Comparison of ENCODE assay signal across 26 cellular contexts in genomic region chr18:79975985-79976680, GRCh38. TPM values are rescaled to one million over a fixed set of nuclear protein-coding genes. Genes with fewer than 3 reads are reported as not detected.
DNase-seq lines count a peak whose midpoint lies in the region; ATAC-seq and TF ChIP-seq lines count a peak whose summit lies in the region.
"Had no signal": no experiment of that assay in that cellular context is flagged by ENCODE, and none has a peak within 500 bp of the region (broad histone marks: within the 10 kb centered on the region; RNA-seq: fewer than 3 reads in every experiment).

No MANE protein-coding gene starts in this region.

- no peak for TF ChIP-seq EP300 in suprapubic skin (IDR thresholded peaks at IDR 0.05)

- H3K4me3 Mint-ChIP-seq in MCF 10A (ENCODE audit: unreplicated experiment): no peak overlapping the region
- H3K4me3 Mint-ChIP-seq: neural progenitor cell had no signal

- H3K9me3 ChIP-seq in mammary epithelial cell (replicated peaks; ENCODE audit: insufficient read depth, low read length) (no peaks in the 10 kb centered on the region), liver (ENCODE audit: control insufficient read depth in 4 of 4, low read length in 3 of 4) (no peaks in the 10 kb centered on the region), suprapubic skin (no peaks in the 10 kb centered on the region)
- H3K9me3 ChIP-seq: uterus had no signal

- H3K27me3 ChIP-seq in mammary epithelial cell (ENCODE audit: insufficient read depth, low read length) (no peaks in the 10 kb centered on the region), liver (ENCODE audit: control insufficient read depth in 4 of 4, insufficient read depth in 4 of 4, low read length in 3 of 4) (no peaks in the 10 kb centered on the region), suprapubic skin (no peaks in the 10 kb centered on the region)
- H3K27me3 ChIP-seq: neural progenitor cell, uterus had no signal

- peaks cover 17% of the 10 kb centered on the region for H3K4me1 Mint-ChIP-seq in MCF 10A (ENCODE audit: insufficient read depth, unreplicated experiment)
- H3K4me1 Mint-ChIP-seq: neural progenitor cell had no signal

- no peaks in the 10 kb centered on the region for H3K27me3 Mint-ChIP-seq in MCF 10A (ENCODE audit: insufficient read depth, unreplicated experiment)

- H3K4me3 ChIP-seq in mammary epithelial cell (replicated peaks in 1 of 3; ENCODE audit: insufficient read depth in 1 of 3, low read depth in 2 of 3, low read length in 3 of 3) (no peak overlapping the region), epithelial cell of esophagus (ENCODE audit: low read length) (no peak overlapping the region), liver (ENCODE audit: low read depth in 1 of 3, low read length in 3 of 3) (no peak overlapping the region), suprapubic skin (no peak overlapping the region)
- H3K4me3 ChIP-seq: neural progenitor cell, uterus had no signal

- CTCF ChIA-PET in MCF 10A (lab: Yijun Ruan, JAX) (interaction anchor here (0.7 to 1.0 kb wide), 4 partner anchors 10 to 284 kb away, joined by 3 read pairs; no protein-coding TSS in a partner anchor), mammary epithelial cell (lab: Charles Lee; ENCODE audit: low non-redundant PET) (no interaction called here), GM10248 (lab: Yijun Ruan, JAX) (interaction anchor here (1.5 kb wide), 1 partner anchor 10 kb away, joined by 5 read pairs; no protein-coding TSS in a partner anchor)

- H3K4me2 ChIP-seq in mammary epithelial cell (ENCODE audit: insufficient read depth, low read depth, low read length): no peak overlapping the region
- H3K4me2 ChIP-seq: neural progenitor cell had no signal

- H3K4me1 ChIP-seq in mammary epithelial cell (ENCODE audit: insufficient read depth, low read length): no peaks in the 10 kb centered on the region
- peaks cover 1 to 16% (median 10%) of the 10 kb centered on the region in 4 donors for H3K4me1 ChIP-seq in liver (ENCODE audit: control insufficient read depth in 4 of 4, insufficient read depth in 4 of 4, low read length in 3 of 4)
- peaks cover 18% of the 10 kb centered on the region for H3K4me1 ChIP-seq in suprapubic skin
- H3K4me1 ChIP-seq: neural progenitor cell, uterus had no signal

- in situ Hi-C loops in mammary epithelial cell (cut with MboI; ENCODE audit: low sequenced_read_pairs in 2 of 2): no loop called here

- H3K9me3 Mint-ChIP-seq in MCF 10A (ENCODE audit: unreplicated experiment): no peaks in the 10 kb centered on the region
- H3K9me3 Mint-ChIP-seq: neural progenitor cell had no signal

- no peak overlapping the region for H2AFZ ChIP-seq in mammary epithelial cell (ENCODE audit: low read depth, low read length)
- H2AFZ ChIP-seq: neural progenitor cell had no signal

- peaks cover 46% of the 10 kb centered on the region for H3K36me3 Mint-ChIP-seq in MCF 10A (ENCODE audit: insufficient read depth, unreplicated experiment)

- H3K9ac ChIP-seq in mammary epithelial cell (ENCODE audit: insufficient read depth, low read length) (no peak overlapping the region), liver (ENCODE audit: low read depth in 1 of 2, low read length in 2 of 2) (no peak overlapping the region)
- H3K9ac ChIP-seq: neural progenitor cell had no signal

- TF ChIP-seq CTCF in MCF 10A (IDR thresholded peaks at IDR 0.05; ENCODE audit: unreplicated experiment): no peak
- TF ChIP-seq CTCF in mammary epithelial cell (conservative IDR thresholded peaks at IDR 0.05 in 1 of 2, IDR thresholded peaks at IDR 0.05 in 1 of 2; ENCODE audit: extremely low read depth in 1 of 2, insufficient read depth in 1 of 2, low read depth in 1 of 2, low read length in 2 of 2): no peak
- no peak for TF ChIP-seq CTCF in epithelial cell of esophagus (IDR thresholded peaks at IDR 0.05; ENCODE audit: insufficient read depth, low read depth, low read length, missing control alignments)
- TF ChIP-seq CTCF in liver (IDR thresholded peaks at IDR 0.05; ENCODE audit: low read depth, low read length, missing input control): no peak
- no peak for TF ChIP-seq CTCF in suprapubic skin (IDR thresholded peaks at IDR 0.05)
- TF ChIP-seq CTCF in GM10248 (IDR thresholded peaks at IDR 0.05; ENCODE audit: control extremely low read depth, extremely low read depth, low read depth, missing control alignments): no peak

- POLR2A ChIA-PET in MCF 10A (lab: Yijun Ruan, JAX): interaction anchor here (0.6 to 2.8 kb wide), 7 partner anchors 12 to 150 kb away, joined by 3 to 27 read pairs (median 4); partner anchors contain the start of genes SLC66A2 and TXNL4A
- POLR2A ChIA-PET in GM10248 (lab: Yijun Ruan, JAX): no interaction called here

- dilution Hi-C loops in mammary epithelial cell (cut with HindIII; ENCODE audit: low sequenced_read_pairs): loop anchor here (5.0 kb wide), 1 partner anchor 49 kb away; no protein-coding TSS in a partner anchor

- TF ChIP-seq RAD21 in liver (IDR thresholded peaks at IDR 0.05): peak in 1 of 2 donors; percentile 19

- peak; percentile 65 for DNase-seq in MCF 10A (ENCODE audit: unreplicated experiment)
- DNase-seq in mammary epithelial cell: no peak
- DNase-seq in epithelial cell of esophagus (ENCODE audit: low read depth): peak; percentile 55
- no peak for DNase-seq in suprapubic skin (ENCODE audit: low spot score in 2 of 2)
- no peak for DNase-seq in sciatic nerve (ENCODE audit: low spot score)
- no peak for DNase-seq in DMS53 treated with DMSO at 0.1 percent for 48 hours (lab: John Stamatoyannopoulos, UW; ENCODE audit: unreplicated experiment)
- DNase-seq in GM10248 (ENCODE audit: extremely low spot score): no peak
- DNase-seq: ACHN; activated CD4-positive, CD25-positive, alpha-beta regulatory T cell treated with anti-CD3 and anti-CD28 coated beads, Interleukin-2, amount 50 U/mL, for 72 hours; activated CD8-positive, alpha-beta memory T cell treated with anti-CD3 and anti-CD28 coated beads, Interleukin-2, amount 50 U/mL, for 4 hours; activated effector memory CD4-positive, alpha-beta T cell treated with anti-CD3 and anti-CD28 coated beads, Interleukin-2, amount 50 U/mL, for 16 hours; amniotic stem cell; dermis blood vessel endothelial cell; DMS 273 treated with DMSO at 0.1 percent for 48 hours; foreskin melanocyte; GDM1; IMR-90; kidney glomerular epithelial cell; NCI-H2107; NCI-H510A treated with DMSO at 0.1 percent for 48 hours; T1000; uterus had no signal

- peaks cover 95% of the 10 kb centered on the region for H3K79me2 ChIP-seq in mammary epithelial cell (ENCODE audit: insufficient read depth, low read length)

- no TSS peak for BruUV-seq in MCF 10A (replicated peaks; lab: Mats Ljungman, UMichigan)
- BruUV-seq in mammary epithelial cell (replicated peaks; lab: Mats Ljungman, UMichigan): no TSS peak

- no peak for ATAC-seq in sciatic nerve

- intact Hi-C loops in MCF 10A (cut with micrococcal nuclease): no loop called here
- intact Hi-C loops in mammary epithelial cell (cut with micrococcal nuclease): no loop called here
- intact Hi-C loops in sciatic nerve (cut with DNase I): no loop called here

- H3K27ac ChIP-seq in mammary epithelial cell (ENCODE audit: insufficient read depth, low read depth, low read length): no peak overlapping the region
- no peak overlapping the region for H3K27ac ChIP-seq in liver (ENCODE audit: low read depth in 1 of 2, low read length in 2 of 2)
- H3K27ac ChIP-seq in suprapubic skin: no peak overlapping the region
- H3K27ac ChIP-seq: C4-2B, HL-60, neural progenitor cell, uterus had no signal

- no peak for TF ChIP-seq POLR2A in suprapubic skin (IDR thresholded peaks at IDR 0.05)

- peaks cover 3% of the 10 kb centered on the region for H4K20me1 ChIP-seq in mammary epithelial cell (ENCODE audit: insufficient read depth, low read length)

- H3K27ac Mint-ChIP-seq in MCF 10A (ENCODE audit: low read depth, unreplicated experiment): no peak overlapping the region
- H3K27ac Mint-ChIP-seq: neural progenitor cell had no signal

- 67% methylated on average over 13 of the region's 14 CpGs for WGBS in mammary epithelial cell (ENCODE audit: low coverage, missing lambda C conversion rate)
- 56% methylated on average over 14 of the region's 14 CpGs for WGBS in liver
- WGBS in suprapubic skin: 54% methylated on average over 13 of the region's 14 CpGs

- H3K36me3 ChIP-seq in mammary epithelial cell (ENCODE audit: insufficient read depth, low read length) (peaks cover 9% of the 10 kb centered on the region), liver (ENCODE audit: control insufficient read depth in 4 of 4, insufficient read depth in 3 of 4, low read depth in 1 of 4, low read length in 3 of 4) (peaks cover 5 to 23% (median 14%) of the 10 kb centered on the region in 4 donors), suprapubic skin (peaks cover 33% of the 10 kb centered on the region)
- H3K36me3 ChIP-seq: uterus had no signal

TF ChIP-seq in liver, 16 proteins besides CTCF, POLR2A, EP300 and RAD21 (continues in another document):
- TF ChIP-seq, protein P1, sequence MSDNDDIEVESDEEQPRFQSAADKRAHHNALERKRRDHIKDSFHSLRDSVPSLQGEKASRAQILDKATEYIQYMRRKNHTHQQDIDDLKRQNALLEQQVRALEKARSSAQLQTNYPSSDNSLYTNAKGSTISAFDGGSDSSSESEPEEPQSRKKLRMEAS (IDR thresholded peaks at IDR 0.05): no peak
- TF ChIP-seq FOXA1 (IDR thresholded peaks at IDR 0.05) (no peak), EGR1 (IDR thresholded peaks at IDR 0.05; ENCODE audit: low read depth in 2 of 2) (no peak), YY1 (IDR thresholded peaks at IDR 0.05) (peak; percentile 59), GABPA (IDR thresholded peaks at IDR 0.05 in 1 of 2, conservative IDR thresholded peaks at IDR 0.05 in 1 of 2) (no peak)

RNA-seq across cellular contexts. Expression of gene HSBP1L1, which starts 11.7 kb away (rescaled TPM):
- total RNA-seq in MCF 10A (2022): 46.6 and 49.4 TPM in 2 replicates
- 10 to 100 TPM; 14.2 to 33.8 TPM for total RNA-seq in mammary epithelial cell
- polyA plus RNA-seq in mammary epithelial cell: 21.0 TPM
- 22.9 TPM for polyA minus RNA-seq in mammary epithelial cell
- total RNA-seq in liver: 10 to 100 TPM; 12.2 to 31.5 TPM
- polyA plus RNA-seq in liver: 10 to 100 TPM; 21.3 to 61.0 TPM
- total RNA-seq in suprapubic skin: 10 to 100 TPM; 25.0 to 45.7 (median 41.5) TPM
- 16.9 TPM for total RNA-seq in sciatic nerve

RNA-seq across cellular contexts. Expression of gene TXNL4A, which starts 12.2 kb away (rescaled TPM):
- total RNA-seq in MCF 10A (2022) (207 and 245 TPM in 2 replicates), mammary epithelial cell (100 to 1,000 TPM in 1 of 2 donors, 10 to 100 TPM in 1; 32.8 to 100 TPM), liver (10 to 100 TPM; 18.0 to 23.8 TPM), suprapubic skin (10 to 100 TPM; 20.6 to 35.0 (median 24.6) TPM), sciatic nerve (71.7 TPM)
- polyA plus RNA-seq in mammary epithelial cell (102 TPM), liver (10 to 100 TPM; 41.8 to 86.2 TPM)
- 27.5 TPM for polyA minus RNA-seq in mammary epithelial cell

RNA-seq across cellular contexts. Expression of gene SLC66A2, which starts 24.7 kb away (rescaled TPM):
- total RNA-seq in MCF 10A (2022): 21.7 and 24.5 TPM in 2 replicates
- 10 to 100 TPM; 40.0 to 42.7 TPM for total RNA-seq in mammary epithelial cell
- polyA plus RNA-seq in mammary epithelial cell: 28.8 TPM
- 40.9 TPM for polyA minus RNA-seq in mammary epithelial cell
- total RNA-seq in liver: 10 to 100 TPM; 47.8 to 86.4 TPM
- 100 to 1,000 TPM in 1 of 2 donors, 10 to 100 TPM in 1; 49.3 to 107 TPM for polyA plus RNA-seq in liver
- total RNA-seq in suprapubic skin: 10 to 100 TPM; 53.4 to 84.7 (median 79.3) TPM
- 65.2 TPM for total RNA-seq in sciatic nerve

RNA-seq across cellular contexts. Expression of gene RBFA, which starts 58.1 kb away (rescaled TPM):
- total RNA-seq in MCF 10A (2022) (38.2 and 47.4 TPM in 2 replicates), mammary epithelial cell (10 to 100 TPM; 29.3 to 35.1 TPM), liver (10 to 100 TPM; 20.4 to 25.1 TPM), suprapubic skin (10 to 100 TPM; 40.5 to 66.1 (median 47.8) TPM), sciatic nerve (23.8 TPM)
- polyA plus RNA-seq in mammary epithelial cell (34.0 TPM), liver (10 to 100 TPM; 28.8 to 31.6 TPM)
- 57.3 TPM for polyA minus RNA-seq in mammary epithelial cell

Comparison
In these comparisons a context has a peak if more than half of its experiments do, and no peak if none do; other contexts are left out.
1. DNase-seq: peak in MCF 10A (single experiment) and epithelial cell of esophagus (single experiment); none in mammary epithelial cell (single experiment), suprapubic skin (0 of 2), sciatic nerve (single experiment), DMS53 treated with DMSO at 0.1 percent for 48 hours (single experiment) and GM10248 (single experiment).